22 cellular contexts compared by ENCODE assay signal in the genomic region with DNA sequence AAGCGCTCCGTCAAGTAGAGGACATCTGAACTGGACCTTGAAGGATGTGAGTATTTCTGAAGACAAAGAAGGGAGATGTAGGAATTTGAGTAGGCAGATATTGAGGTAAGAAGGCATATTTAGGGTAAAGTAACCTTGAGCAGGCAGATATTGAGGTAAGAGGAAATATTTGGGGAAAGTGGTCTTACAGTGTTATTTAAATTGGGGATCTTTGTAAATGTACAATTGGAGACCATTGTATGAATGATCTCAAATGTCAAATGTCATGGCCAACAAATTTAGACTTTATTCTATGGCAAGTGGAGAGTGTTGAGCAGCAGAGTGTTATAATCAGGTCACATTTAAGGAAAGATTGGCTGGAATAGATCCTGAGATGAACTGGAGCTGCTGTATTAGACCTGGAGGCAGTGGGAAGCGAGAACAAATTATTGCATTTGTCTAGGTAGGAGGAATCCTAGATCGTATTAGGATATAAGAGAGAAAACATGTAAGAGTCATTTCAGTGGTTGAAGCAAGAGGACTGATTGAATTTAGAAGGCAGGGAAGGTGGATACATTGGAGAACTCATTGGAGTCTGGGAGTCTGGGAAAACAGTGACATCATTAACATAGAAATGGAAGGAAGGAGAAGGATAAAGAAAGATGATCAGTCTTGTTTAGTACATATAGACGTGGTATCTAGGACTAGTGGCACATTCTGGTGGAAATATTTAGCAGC.
"Had no signal": no experiment of that assay in that cellular context is flagged by ENCODE, and none has a peak within 500 bp of the region (broad histone marks: within the 10 kb centered on the region; RNA-seq: fewer than 3 reads in every experiment).

No MANE protein-coding gene starts in this region.

- ATAC-seq: activated CD8-positive, alpha-beta T cell treated with anti-CD3 and anti-CD28 coated beads for 36 hours; activated T-cell treated with anti-CD3 and anti-CD28 coated beads, Interleukin-2, amount 50 U/mL, for 4 hours; gastroesophageal sphincter; left cardiac atrium; stimulated activated effector memory CD8-positive, alpha-beta T cell treated with anti-CD3 and anti-CD28 coated beads, Interleukin-12 subunit alpha, Interleukin-12 subunit beta, amount 100 ng/mL, for 72 hours had no signal

- DNase-seq: activated B cell treated with CpG ODN at 0.5 μM for 24 hours; activated CD4-positive, alpha-beta T cell treated with anti-CD3 and anti-CD28 coated beads for 48 hours; activated CD8-positive, alpha-beta T cell treated with anti-CD3 and anti-CD28 coated beads for 36 hours; activated effector memory CD4-positive, alpha-beta T cell treated with anti-CD3 and anti-CD28 coated beads, Interleukin-2, amount 50 U/mL, for 16 hours; activated T-cell treated with anti-CD3 and anti-CD28 coated beads, Interleukin-2, amount 50 U/mL, for 4 hours; aorta; erythroblast; heart right ventricle; left cardiac atrium; midbrain; stimulated activated CD4-positive, alpha-beta T cell treated with anti-CD3 and anti-CD28 coated beads, Interleukin-12 subunit alpha, Interleukin-12 subunit beta, amount 100 ng/mL, for 4 hours; substantia nigra; T-helper 1 cell; transverse colon had no signal

- H3K9me3 Mint-ChIP-seq: activated B cell treated with CpG ODN at 0.5 μM for 24 hours; activated CD8-positive, alpha-beta T cell treated with anti-CD3 and anti-CD28 coated beads for 36 hours; activated T-cell treated with anti-CD3 and anti-CD28 coated beads, Interleukin-2, amount 50 U/mL, for 4 hours; stimulated activated effector memory CD8-positive, alpha-beta T cell treated with anti-CD3 and anti-CD28 coated beads, Interleukin-12 subunit alpha, Interleukin-12 subunit beta, amount 100 ng/mL, for 72 hours had no signal

- H3K36me3 Mint-ChIP-seq: stimulated activated effector memory CD8-positive, alpha-beta T cell treated with anti-CD3 and anti-CD28 coated beads, Interleukin-12 subunit alpha, Interleukin-12 subunit beta, amount 100 ng/mL, for 72 hours had no signal

- H3K4me3 ChIP-seq: breast epithelium, gastroesophageal sphincter, lung, transverse colon, vagina had no signal

- H2AFZ ChIP-seq: parathyroid adenoma had no signal

- H3K27ac Mint-ChIP-seq: activated CD8-positive, alpha-beta T cell treated with anti-CD3 and anti-CD28 coated beads for 36 hours; stimulated activated effector memory CD8-positive, alpha-beta T cell treated with anti-CD3 and anti-CD28 coated beads, Interleukin-12 subunit alpha, Interleukin-12 subunit beta, amount 100 ng/mL, for 72 hours had no signal

- FAIRE-seq: TTC549 had no signal

- H3K27me3 ChIP-seq: gastroesophageal sphincter, vagina had no signal

- H3K36me3 ChIP-seq: breast epithelium, gastroesophageal sphincter, heart right ventricle, neutrophil, transverse colon, vagina had no signal

- H3K9ac ChIP-seq: parathyroid adenoma had no signal

- H3K27ac ChIP-seq: breast epithelium, gastroesophageal sphincter, neutrophil, parathyroid adenoma, transverse colon, vagina had no signal

- H3K4me1 ChIP-seq: breast epithelium had no signal

- H3K79me2 ChIP-seq: parathyroid adenoma had no signal

- H3K9me3 ChIP-seq: breast epithelium, gastroesophageal sphincter, heart right ventricle, neutrophil, transverse colon, vagina had no signal
